Comparison of ENCODE assay signal across 21 cellular contexts in the genomic region with DNA sequence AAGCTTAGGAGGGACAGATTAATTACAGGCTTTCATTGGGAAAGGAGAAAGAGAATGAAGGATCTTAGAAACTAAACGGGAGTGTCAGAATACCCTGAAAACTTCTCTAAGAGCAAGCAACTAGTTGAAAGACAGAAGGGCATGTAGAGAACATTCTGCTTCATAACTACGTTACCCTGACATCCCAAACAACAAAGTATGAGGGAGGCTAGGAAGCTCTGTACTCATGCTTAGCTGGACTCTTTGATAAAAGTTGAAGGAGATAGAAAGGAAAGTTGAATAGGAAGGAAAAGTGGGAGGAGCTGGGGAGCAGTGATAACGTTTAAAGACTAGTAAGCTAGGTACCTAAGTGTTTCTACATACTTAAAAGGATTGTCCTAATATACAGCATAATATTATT.
"Had no signal": no experiment of that assay in that cellular context is flagged by ENCODE, and none has a peak within 500 bp of the region (broad histone marks: within the 10 kb centered on the region; RNA-seq: fewer than 3 reads in every experiment).

No MANE protein-coding gene starts in this region.

- H3K4me2 ChIP-seq: SK-N-SH had no signal

- DNase-seq: KBM-7, MV-4-11, NCI-H1048, NCI-H1105, NCI-H1417, NCI-H1436 treated with DMSO at 0.1 percent for 48 hours, NCI-H1694, NCI-H187 treated with DMSO at 0.1 percent for 48 hours, NCI-H2081 treated with DMSO at 0.1 percent for 48 hours, NCI-H2171, NCI-H226, NCI-H446, NCI-H510A, NCI-H524 treated with DMSO at 0.1 percent for 48 hours, NCI-H69, NCI-H774, Right ventricle myocardium superior, RPMI8226, SIG-M5, SK-N-SH had no signal

- FAIRE-seq: RCC 7860 had no signal

- H3K9me3 ChIP-seq: SK-N-SH had no signal

- H3K9ac ChIP-seq: SK-N-SH had no signal
